In genomic region chr4:42865572-42866189, GRCh38 we compare ENCODE assay signal across 7 cellular contexts. TPM values are rescaled to one million over a fixed set of nuclear protein-coding genes. Genes with fewer than 3 reads are reported as not detected.
DNase-seq lines count a peak whose midpoint lies in the region; ATAC-seq, FAIRE-seq and TF ChIP-seq lines count a peak whose summit lies in the region.

No MANE protein-coding gene starts in this region.

- no TSS peak for BruUV-seq in MCF 10A (replicated peaks; lab: Mats Ljungman, UMichigan)

- FAIRE-seq in G401.6 (lab: Jason Lieb, UNC) = peak; percentile 65

- H3K4me2 ChIP-seq in MM.1S (ENCODE audit: low read depth, low read length) (no peak overlapping the region), SU-DHL-6 (ENCODE audit: low read depth, low read length, poor library complexity, severe bottlenecking) (no peak overlapping the region)

- H3F3A ChIP-seq in MM.1S (ENCODE audit: insufficient read depth, low read length) (no peaks in the 10 kb centered on the region), SU-DHL-6 (ENCODE audit: insufficient read depth) (no peaks in the 10 kb centered on the region)

- no peaks in the 10 kb centered on the region for H3K9me3 Mint-ChIP-seq in MCF 10A (ENCODE audit: unreplicated experiment)

- H3K27ac ChIP-seq in MM.1S (ENCODE audit: low read length) (no peak overlapping the region), SU-DHL-6 (ENCODE audit: low read depth, low read length) (no peak overlapping the region)

- POLR2A ChIA-PET in MCF 10A (lab: Yijun Ruan, JAX) = no interaction called here

- peaks cover 14% of the 10 kb centered on the region for H3K27me3 Mint-ChIP-seq in MCF 10A (ENCODE audit: insufficient read depth, unreplicated experiment)

- H3K4me3 Mint-ChIP-seq in MCF 10A (ENCODE audit: unreplicated experiment) = no peak overlapping the region

- H3K9me3 ChIP-seq in MM.1S (replicated peaks; ENCODE audit: insufficient read depth, low read length) (no peaks in the 10 kb centered on the region), SU-DHL-6 (ENCODE audit: insufficient read depth, low read length) (no peaks in the 10 kb centered on the region)

- TF ChIP-seq CTCF in MM.1S (IDR thresholded peaks at IDR 0.05; ENCODE audit: low read length) (peak; percentile 76), SU-DHL-6 (IDR thresholded peaks at IDR 0.05; ENCODE audit: insufficient read depth, low read length, poor library complexity, severe bottlenecking) (peak; percentile 69), MCF 10A (IDR thresholded peaks at IDR 0.05; ENCODE audit: unreplicated experiment) (peak; percentile 44)

- no peaks in the 10 kb centered on the region for H3K4me1 Mint-ChIP-seq in MCF 10A (ENCODE audit: insufficient read depth, unreplicated experiment)

- intact Hi-C loops in MCF 10A (cut with micrococcal nuclease) = loop anchor here (1.0 to 10.0 kb wide), 3 partner anchors 100 to 581 kb away; no protein-coding TSS in a partner anchor

- DNase-seq in MM.1S (peak; percentile 59), MCF 10A (ENCODE audit: unreplicated experiment) (peak; percentile 77), left kidney (ENCODE audit: low read depth, low spot score) (peak; percentile 77)
- DNase-seq in stimulated activated CD4-positive, alpha-beta T cell treated with anti-CD3 and anti-CD28 coated beads, TNF-alpha, amount 100 ng/mL, for 4 hours (ENCODE audit: low read depth in 3 of 3) = peak in 2 of 3 experiments; percentile 10 to 33

- peak; percentile 62 for ATAC-seq in GM21515 (IDR thresholded peaks at IDR 0.05; ENCODE audit: unreplicated experiment)

- no peak overlapping the region for H2AFZ ChIP-seq in MM.1S (ENCODE audit: low read length)
- no peak overlapping the region for H2AFZ ChIP-seq in SU-DHL-6 (ENCODE audit: low read depth, low read length, severe bottlenecking)

- no peak overlapping the region for H3K27ac Mint-ChIP-seq in MCF 10A (ENCODE audit: low read depth, unreplicated experiment)

- CTCF ChIA-PET in MCF 10A (lab: Yijun Ruan, JAX) = interaction anchor here (0.7 to 6.2 kb wide), 23 partner anchors 10 to 949 kb away, joined by 3 to 63 read pairs (median 5); no protein-coding TSS in a partner anchor

- H4K20me1 ChIP-seq in MM.1S (ENCODE audit: insufficient read depth, low read length) = no peaks in the 10 kb centered on the region
- H4K20me1 ChIP-seq in SU-DHL-6 (ENCODE audit: low read depth, low read length) = no peaks in the 10 kb centered on the region

- no peaks in the 10 kb centered on the region for H3K36me3 Mint-ChIP-seq in MCF 10A (ENCODE audit: insufficient read depth, unreplicated experiment)

- no peak overlapping the region for H3K4me3 ChIP-seq in MM.1S (ENCODE audit: low read length)
- H3K4me3 ChIP-seq in SU-DHL-6 (ENCODE audit: insufficient read depth, low read length, poor library complexity, severe bottlenecking) = no peak overlapping the region

- H3K9ac ChIP-seq in MM.1S (ENCODE audit: low read length) (no peak overlapping the region), SU-DHL-6 (ENCODE audit: low read length) (no peak overlapping the region)

- H3K9me2 ChIP-seq in MM.1S (replicated peaks; ENCODE audit: insufficient read depth, low read length) = no peaks in the 10 kb centered on the region
- H3K9me2 ChIP-seq in SU-DHL-6 (replicated peaks; ENCODE audit: insufficient read depth, low read length) = no peaks in the 10 kb centered on the region

- no peaks in the 10 kb centered on the region for H3K79me2 ChIP-seq in MM.1S (ENCODE audit: low read length)
- H3K79me2 ChIP-seq in SU-DHL-6 (ENCODE audit: insufficient read depth, low read length) = no peaks in the 10 kb centered on the region

- no peaks in the 10 kb centered on the region for H3K4me1 ChIP-seq in MM.1S (ENCODE audit: low read length)

- H3K36me3 ChIP-seq in MM.1S (replicated peaks; ENCODE audit: insufficient read depth, low read length) (no peaks in the 10 kb centered on the region), SU-DHL-6 (ENCODE audit: low read length) (no peaks in the 10 kb centered on the region)

- H3K27me3 ChIP-seq in MM.1S (replicated peaks; ENCODE audit: insufficient read depth, low read length) (no peaks in the 10 kb centered on the region), SU-DHL-6 (ENCODE audit: low read length) (no peaks in the 10 kb centered on the region)

RNA-seq across cellular contexts. Expression of gene GRXCR1, which starts 26.8 kb away (rescaled TPM):
- not detected in 2 replicates for total RNA-seq in MCF 10A (2022)

Comparison
In these comparisons a context has a peak if more than half of its experiments do, and no peak if none do; other contexts are left out.
1. DNase-seq: peak in every context shown above with its lines; median percentile 77 in MCF 10A; 77 in left kidney; 59 in MM.1S; 22 in stimulated activated CD4-positive, alpha-beta T cell treated with anti-CD3 and anti-CD28 coated beads, TNF-alpha, amount 100 ng/mL, for 4 hours.